In genomic region chrX:129793604-129794191, GRCh38 we compare ENCODE assay signal across 23 cellular contexts. TPM values are rescaled to one million over a fixed set of nuclear protein-coding genes. Genes with fewer than 3 reads are reported as not detected.
A peak's percentile ranks its signal among the peaks of the same experiment; 100 is the strongest.
DNase-seq lines count a peak whose midpoint lies in the region; ATAC-seq, FAIRE-seq and TF ChIP-seq lines count a peak whose summit lies in the region.
"Had no signal": no experiment of that assay in that cellular context is flagged by ENCODE, and none has a peak within 500 bp of the region (broad histone marks: within the 10 kb centered on the region; RNA-seq: fewer than 3 reads in every experiment).

No MANE protein-coding gene starts in this region.

- H3K27ac Mint-ChIP-seq in activated CD8-positive, alpha-beta T cell treated with anti-CD3 and anti-CD28 coated beads for 36 hours = peak overlapping the region; percentile 52
- H3K27ac Mint-ChIP-seq in HFFc6 = no peak overlapping the region
- H3K27ac Mint-ChIP-seq: endodermal cell had no signal

- POLR2A ChIA-PET in activated CD8-positive, alpha-beta T cell treated with anti-CD3 and anti-CD28 coated beads for 36 hours (lab: Charles Lee) = interaction anchor here (1.0 to 5.5 kb wide), 2 partner anchors 11 to 35 kb away, joined by 3 to 33 read pairs; no protein-coding TSS in a partner anchor

- no peak for TF ChIP-seq CTCF in activated CD8-positive, alpha-beta T cell treated with anti-CD3 and anti-CD28 coated beads for 36 hours (IDR thresholded peaks at IDR 0.05)
- TF ChIP-seq CTCF in HFFc6 (IDR thresholded peaks at IDR 0.05) = no peak

- DNase-seq in DMS 273 (lab: John Stamatoyannopoulos, UW; ENCODE audit: unreplicated experiment) = peak; percentile 19
- no peak for DNase-seq in DMS 273 treated with DMSO at 0.1 percent for 48 hours (lab: John Stamatoyannopoulos, UW)
- peak; percentile 83 for DNase-seq in NCI-H1092 (lab: John Stamatoyannopoulos, UW)
- DNase-seq in activated CD8-positive, alpha-beta T cell treated with anti-CD3 and anti-CD28 coated beads for 36 hours = no peak
- DNase-seq in sciatic nerve (ENCODE audit: low spot score) = peak; percentile 52
- no peak for DNase-seq in HTR-8/SVneo (ENCODE audit: insufficient read length, low spot score)
- DNase-seq in HFFc6 = no peak
- DNase-seq: activated B cell treated with CpG ODN at 0.5 μM for 24 hours; activated gamma-delta T cell; BE2C; endodermal cell; glutamatergic neuron; H9; left ventricle myocardium inferior; NCI-H187 treated with DMSO at 0.1 percent for 48 hours; NCI-H526; stimulated activated CD4-positive, alpha-beta T cell treated with anti-CD3 and anti-CD28 coated beads, Interleukin-4, amount 100 ng/mL, for 24 hours had no signal

- H3K36me3 Mint-ChIP-seq in activated CD8-positive, alpha-beta T cell treated with anti-CD3 and anti-CD28 coated beads for 36 hours (ENCODE audit: low read depth) = peaks cover 30% of the 10 kb centered on the region
- H3K36me3 Mint-ChIP-seq in HFFc6 (ENCODE audit: low read depth) = no peaks in the 10 kb centered on the region

- H3K4me1 Mint-ChIP-seq in activated CD8-positive, alpha-beta T cell treated with anti-CD3 and anti-CD28 coated beads for 36 hours (ENCODE audit: low read depth) = peaks cover 20% of the 10 kb centered on the region
- no peaks in the 10 kb centered on the region for H3K4me1 Mint-ChIP-seq in HFFc6 (ENCODE audit: low read depth)
- H3K4me1 Mint-ChIP-seq: endodermal cell, H9 had no signal

- no peak overlapping the region for H3K4me3 Mint-ChIP-seq in activated CD8-positive, alpha-beta T cell treated with anti-CD3 and anti-CD28 coated beads for 36 hours
- no peak overlapping the region for H3K4me3 Mint-ChIP-seq in HFFc6
- H3K4me3 Mint-ChIP-seq: activated B cell treated with CpG ODN at 0.5 μM for 24 hours; central memory CD8-positive, alpha-beta T cell; endodermal cell; H9 had no signal

- intact Hi-C loops in activated CD8-positive, alpha-beta T cell treated with anti-CD3 and anti-CD28 coated beads for 36 hours (cut with micrococcal nuclease) = no loop called here
- intact Hi-C loops in sciatic nerve (cut with DNase I) = loop anchor here (1.0 kb wide), 1 partner anchor 49 kb away; no protein-coding TSS in a partner anchor

- no peak for FAIRE-seq in HTR-8/SVneo (lab: Jason Lieb, UNC)

- H3K9me3 Mint-ChIP-seq in activated CD8-positive, alpha-beta T cell treated with anti-CD3 and anti-CD28 coated beads for 36 hours = no peaks in the 10 kb centered on the region
- H3K9me3 Mint-ChIP-seq in HFFc6 = no peaks in the 10 kb centered on the region
- H3K9me3 Mint-ChIP-seq: activated B cell treated with CpG ODN at 0.5 μM for 24 hours; central memory CD8-positive, alpha-beta T cell had no signal

- CTCF ChIA-PET in activated CD8-positive, alpha-beta T cell treated with anti-CD3 and anti-CD28 coated beads for 36 hours (lab: Charles Lee) = interaction anchor here (1.0 to 1.2 kb wide), 2 partner anchors 30 to 38 kb away, joined by 3 read pairs; no protein-coding TSS in a partner anchor

- ATAC-seq in activated CD8-positive, alpha-beta T cell treated with anti-CD3 and anti-CD28 coated beads for 36 hours = no peak
- ATAC-seq in sciatic nerve = no peak
- ATAC-seq in GM18867 (IDR thresholded peaks at IDR 0.05; ENCODE audit: unreplicated experiment) = no peak

- H3K27me3 Mint-ChIP-seq in activated CD8-positive, alpha-beta T cell treated with anti-CD3 and anti-CD28 coated beads for 36 hours = no peaks in the 10 kb centered on the region
- H3K27me3 Mint-ChIP-seq in HFFc6 (ENCODE audit: insufficient read depth) = peaks cover 2% of the 10 kb centered on the region
- H3K27me3 Mint-ChIP-seq: activated B cell treated with CpG ODN at 0.5 μM for 24 hours; central memory CD8-positive, alpha-beta T cell had no signal

RNA-seq across cellular contexts. Expression of gene SASH3, which starts 13.9 kb away (rescaled TPM):
- total RNA-seq in activated CD8-positive, alpha-beta T cell treated with anti-CD3 and anti-CD28 coated beads for 36 hours = 100 to 1,000 TPM; 117 to 123 TPM
- total RNA-seq in sciatic nerve = 8.6 TPM
- total RNA-seq in HFFc6 (2021; fragmentation: NEBNext Ultra II Directional; extraction: Animal tissue kit (Norgen Biotek cat#: 25700)) = not detected
- total RNA-seq: endodermal cell, fibroblast of lung, H9, osteocyte, SK-MEL-5 had no signal

RNA-seq across cellular contexts. Expression of gene ZDHHC9, which starts 50.0 kb away (rescaled TPM):
- 10 to 100 TPM; 10.4 to 11.1 TPM for total RNA-seq in activated CD8-positive, alpha-beta T cell treated with anti-CD3 and anti-CD28 coated beads for 36 hours
- 30.4 TPM for total RNA-seq in sciatic nerve
- total RNA-seq in HFFc6 (2021; fragmentation: NEBNext Ultra II Directional; extraction: Animal tissue kit (Norgen Biotek cat#: 25700)) = 10 to 100 TPM; 30.8 to 47.8 (median 33.6) TPM

RNA-seq across cellular contexts. Expression of gene XPNPEP2, which starts 54.9 kb away (rescaled TPM):
- total RNA-seq in activated CD8-positive, alpha-beta T cell treated with anti-CD3 and anti-CD28 coated beads for 36 hours = under 1 TPM; 0.16 to 0.38 TPM
- total RNA-seq in sciatic nerve = 6.6 TPM
- total RNA-seq in HFFc6 (2021; fragmentation: NEBNext Ultra II Directional; extraction: Animal tissue kit (Norgen Biotek cat#: 25700)) = not detected
- total RNA-seq: OCI-LY7, SK-MEL-5 had no signal

Comparison
In these comparisons a context has a peak if more than half of its experiments do, and no peak if none do; other contexts are left out.
1. DNase-seq: peak in DMS 273 (single experiment), NCI-H1092 (single experiment) and sciatic nerve (single experiment); none in DMS 273 treated with DMSO at 0.1 percent for 48 hours (single experiment), activated CD8-positive, alpha-beta T cell treated with anti-CD3 and anti-CD28 coated beads for 36 hours (single experiment), HTR-8/SVneo (single experiment) and HFFc6 (single experiment).
2. RNA of gene SASH3, which starts 13.9 kb away (total RNA-seq): 117 to 123 TPM in activated CD8-positive, alpha-beta T cell treated with anti-CD3 and anti-CD28 coated beads for 36 hours; 8.6 TPM in sciatic nerve (single experiment) and not detected in HFFc6; every median in the first group is over 10 times any median in the second.